8 cellular contexts compared by ENCODE assay signal in genomic region chr2:199850250-199850717, GRCh38. TPM values are rescaled to one million over a fixed set of nuclear protein-coding genes. Genes with fewer than 3 reads are reported as not detected.
DNase-seq lines count a peak whose midpoint lies in the region; ATAC-seq and TF ChIP-seq lines count a peak whose summit lies in the region.

No MANE protein-coding gene starts in this region.

- no peaks in the 10 kb centered on the region for H3K9me3 ChIP-seq in cardiac muscle cell (ENCODE audit: low read depth)
- no peaks in the 10 kb centered on the region for H3K9me3 ChIP-seq in uterus

- H3K4me1 Mint-ChIP-seq in brain (peaks cover 45% of the 10 kb centered on the region), mesothelial cell of epicardium (peaks cover 9% of the 10 kb centered on the region)

- intact Hi-C loops in Right ventricle myocardium superior (cut with DNase I): no loop called here
- intact Hi-C loops in uterus (cut with DNase I; ENCODE audit: low total_unique reads): no loop called here

- peaks cover 40% of the 10 kb centered on the region for H3K27me3 Mint-ChIP-seq in brain
- peaks cover 61% of the 10 kb centered on the region for H3K27me3 Mint-ChIP-seq in mesothelial cell of epicardium (ENCODE audit: low read depth)

- no peaks in the 10 kb centered on the region for H3K36me3 ChIP-seq in cardiac muscle cell
- H3K36me3 ChIP-seq in uterus: no peaks in the 10 kb centered on the region

- DNase-seq in cardiac muscle cell (ENCODE audit: low read depth in 1 of 2, low spot score in 1 of 2) (no peak), Right ventricle myocardium superior (no peak), mesothelial cell of epicardium (ENCODE audit: low spot score in 2 of 2, unreplicated experiment in 2 of 2) (no peak), uterus (no peak), NCI-H1092 (lab: John Stamatoyannopoulos, UW) (no peak)
- DNase-seq in activated CD4-positive, CD25-positive, alpha-beta regulatory T cell treated with anti-CD3 and anti-CD28 coated beads, Interleukin-2, amount 50 U/mL, for 72 hours: no peak
- no peak for DNase-seq in activated CD8-positive, alpha-beta memory T cell treated with anti-CD3 and anti-CD28 coated beads, Interleukin-2, amount 50 U/mL, for 48 hours

- TF ChIP-seq CTCF in cardiac muscle cell (IDR thresholded peaks at IDR 0.05; ENCODE audit: low read depth, low read length) (no peak), brain (conservative IDR thresholded peaks at IDR 0.05) (no peak), mesothelial cell of epicardium (IDR thresholded peaks at IDR 0.05; ENCODE audit: unreplicated experiment) (no peak), uterus (IDR thresholded peaks at IDR 0.05) (no peak)

- H3K4me1 ChIP-seq in cardiac muscle cell (ENCODE audit: low read depth): no peaks in the 10 kb centered on the region
- no peaks in the 10 kb centered on the region for H3K4me1 ChIP-seq in uterus

- no peak for TF ChIP-seq POLR2A in uterus (IDR thresholded peaks at IDR 0.05)

- H3K27me3 ChIP-seq in cardiac muscle cell (peaks cover 21% of the 10 kb centered on the region), uterus (no peaks in the 10 kb centered on the region)

- ATAC-seq in Right ventricle myocardium superior (ENCODE audit: poor library complexity): no peak

- H3K4me3 Mint-ChIP-seq in brain: peak overlapping the region; percentile 77 to 83 (median 80)
- peak overlapping the region; percentile 63 for H3K4me3 Mint-ChIP-seq in mesothelial cell of epicardium

- H3K27ac Mint-ChIP-seq in brain (peak overlapping the region in 2 of 5 experiments; percentile 62 to 72), mesothelial cell of epicardium (no peak overlapping the region)

- no peaks in the 10 kb centered on the region for H3K36me3 Mint-ChIP-seq in brain
- H3K36me3 Mint-ChIP-seq in mesothelial cell of epicardium: no peaks in the 10 kb centered on the region

- H3K4me3 ChIP-seq in cardiac muscle cell (peak overlapping the region; percentile 73), uterus (peak overlapping the region; percentile 39 to 62)

- no peak overlapping the region for H3K27ac ChIP-seq in cardiac muscle cell
- H3K27ac ChIP-seq in uterus: peak overlapping the region in 1 of 2 donors; percentile 45

- H3K9me3 Mint-ChIP-seq in brain: peaks cover 0 to 6% (median 0%) of the 10 kb centered on the region in 5 experiments
- no peaks in the 10 kb centered on the region for H3K9me3 Mint-ChIP-seq in mesothelial cell of epicardium

RNA-seq across cellular contexts. Expression of gene FTCDNL1, which starts 0.7 kb away (rescaled TPM):
- 2.0 and 3.2 TPM in 2 replicates for total RNA-seq in cardiac muscle cell
- 1.9 and 2.0 TPM in 2 replicates for polyA plus RNA-seq in cardiac muscle cell
- 3.3 TPM for total RNA-seq in Right ventricle myocardium superior
- 0.58 TPM for polyA plus RNA-seq in brain (ENCODE audit: insufficient read depth, low read depth, low replicate concordance)
- total RNA-seq in mesothelial cell of epicardium: 1.5 to 2.1 TPM (median 1.5 TPM) in 3 replicates
- 1 to 10 TPM in 2 of 4 donors, under 1 TPM in 1, not detected in 1; 0.29 to 5.8 (median 1.4) TPM for total RNA-seq in uterus
